9 cellular contexts compared by ENCODE assay signal in the genomic region with DNA sequence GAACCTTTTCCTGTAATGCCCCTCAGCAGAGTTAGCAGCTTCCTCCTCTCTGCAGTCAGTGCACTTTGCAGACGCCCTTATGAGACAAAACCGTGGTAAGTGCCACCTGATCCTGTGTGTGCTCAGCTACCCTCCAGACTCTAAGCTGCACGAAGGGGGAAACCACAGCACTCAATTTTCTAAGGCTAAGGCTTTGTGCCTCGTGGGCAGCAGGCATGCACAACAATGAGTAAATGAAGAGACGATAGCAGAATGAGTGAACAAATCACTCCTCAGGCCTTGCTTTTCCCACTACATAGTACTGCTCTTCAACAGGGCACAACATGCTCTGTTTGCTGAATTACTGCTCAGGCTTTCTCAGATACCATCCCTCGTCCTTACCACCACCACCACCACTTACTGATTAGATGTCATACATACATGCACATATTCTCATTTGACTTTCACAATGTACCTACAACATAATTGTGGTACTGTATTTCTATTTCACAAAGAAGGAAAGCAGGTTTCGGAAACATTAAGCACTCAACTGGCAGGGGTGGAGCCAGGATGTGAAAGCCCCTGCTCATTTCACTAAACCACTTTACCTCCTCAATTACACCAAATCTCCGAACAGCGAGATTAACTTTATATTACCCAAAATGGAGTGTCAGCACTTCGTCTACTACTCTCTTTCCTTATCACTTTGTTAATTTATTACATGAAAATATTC.
DNase-seq lines count a peak whose midpoint lies in the region; ATAC-seq, FAIRE-seq and TF ChIP-seq lines count a peak whose summit lies in the region.
"Had no signal": no experiment of that assay in that cellular context is flagged by ENCODE, and none has a peak within 500 bp of the region (broad histone marks: within the 10 kb centered on the region; RNA-seq: fewer than 3 reads in every experiment).

No MANE protein-coding gene starts in this region.

- DNase-seq in NCI-H1436 treated with DMSO at 0.1 percent for 48 hours (lab: John Stamatoyannopoulos, UW) (peak; percentile 61), activated T-cell treated with anti-CD3 and anti-CD28 coated beads for 48 hours (ENCODE audit: low read depth) (peak; percentile 37), mucosa of descending colon (peak; percentile 30 to 46 (median 42)), RCC 7860 (ENCODE audit: low spot score) (no peak), NCI-H2227 (lab: John Stamatoyannopoulos, UW; ENCODE audit: unreplicated experiment) (no peak), epidermal melanocyte (ENCODE audit: insufficient read length, low spot score) (no peak)

- ATAC-seq in GM18858 (IDR thresholded peaks at IDR 0.05; ENCODE audit: unreplicated experiment): peak; percentile 63
- peak; percentile 81 for ATAC-seq in HG02642 (IDR thresholded peaks at IDR 0.05; ENCODE audit: poor library complexity, unreplicated experiment)
- ATAC-seq in mucosa of descending colon: peak; percentile 90

- FAIRE-seq in RCC 7860 (lab: Jason Lieb, UNC): no peak

- no peak for TF ChIP-seq CTCF in mucosa of descending colon (IDR thresholded peaks at IDR 0.05)

- intact Hi-C loops in mucosa of descending colon (cut with DNase I, micrococcal nuclease): no loop called here

- H3K36me3 ChIP-seq in mucosa of descending colon (ENCODE audit: low read depth): no peaks in the 10 kb centered on the region

- H3K4me1 ChIP-seq in mucosa of descending colon (ENCODE audit: low read depth): peaks cover 2% of the 10 kb centered on the region

- H3K9me3 ChIP-seq in mucosa of descending colon: no peaks in the 10 kb centered on the region

- no peak overlapping the region for H3K4me3 ChIP-seq in mucosa of descending colon
- H3K4me3 ChIP-seq: SK-N-MC had no signal

Comparison
In these comparisons a context has a peak if more than half of its experiments do, and no peak if none do; other contexts are left out.
1. DNase-seq: peak in NCI-H1436 treated with DMSO at 0.1 percent for 48 hours (single experiment), activated T-cell treated with anti-CD3 and anti-CD28 coated beads for 48 hours (single experiment) and mucosa of descending colon (3 of 3); none in RCC 7860 (single experiment), NCI-H2227 (single experiment) and epidermal melanocyte (single experiment).
2. Peak in every context shown above with its lines, with median percentiles within 50 percentile points of each other: ATAC-seq.